ENCODE assay signal across 16 cellular contexts in genomic region chr2:202642567-202642966, GRCh38. TPM values are rescaled to one million over a fixed set of nuclear protein-coding genes. Genes with fewer than 3 reads are reported as not detected.
DNase-seq lines count a peak whose midpoint lies in the region; ATAC-seq and TF ChIP-seq lines count a peak whose summit lies in the region.
"Had no signal": no experiment of that assay in that cellular context is flagged by ENCODE, and none has a peak within 500 bp of the region (broad histone marks: within the 10 kb centered on the region; RNA-seq: fewer than 3 reads in every experiment).

No MANE protein-coding gene starts in this region.

- no peak for TF ChIP-seq CTCF in DND-41 (IDR thresholded peaks at IDR 0.05; ENCODE audit: borderline replicate concordance, extremely low read depth, low read length, poor library complexity, severe bottlenecking)
- no peak for TF ChIP-seq CTCF in spleen (IDR thresholded peaks at IDR 0.05 in 8 of 11, conservative IDR thresholded peaks at IDR 0.05 in 3 of 11)

- no peaks in the 10 kb centered on the region for H3K36me3 ChIP-seq in DND-41 (ENCODE audit: insufficient read depth, low read length)
- no peaks in the 10 kb centered on the region for H3K36me3 ChIP-seq in effector memory CD4-positive, alpha-beta T cell (ENCODE audit: control insufficient read depth, insufficient read depth, low read length)
- H3K36me3 ChIP-seq in spleen: no peaks in the 10 kb centered on the region
- H3K36me3 ChIP-seq: left lung, prostate gland had no signal

- no peak for DNase-seq in DND-41
- DNase-seq in Jurkat, Clone E6-1 (ENCODE audit: low read depth, low spot score): no peak
- no peak for DNase-seq in effector memory CD4-positive, alpha-beta T cell
- DNase-seq in spleen: no peak
- no peak for DNase-seq in LoVo (ENCODE audit: low spot score)
- no peak for DNase-seq in HUDEP-2 (lab: John Stamatoyannopoulos, UW; ENCODE audit: unreplicated experiment in 76 of 76)
- DNase-seq: C1 segment of cervical spinal cord, foreskin keratinocyte, left lung, NCI-H1092 treated with DMSO at 0.1 percent for 48 hours, NCI-H2171 treated with DMSO at 0.1 percent for 48 hours, SHP77, T-helper 17 cell had no signal

- H3K27ac ChIP-seq in DND-41 (ENCODE audit: low read length): peak overlapping the region; percentile 70
- peak overlapping the region; percentile 41 for H3K27ac ChIP-seq in effector memory CD4-positive, alpha-beta T cell (ENCODE audit: insufficient read depth, low read length, poor library complexity, severe bottlenecking)
- peak overlapping the region; percentile 58 to 98 (median 72) for H3K27ac ChIP-seq in spleen
- H3K27ac ChIP-seq: foreskin keratinocyte, prostate gland had no signal

- H3K9me3 ChIP-seq in DND-41 (ENCODE audit: insufficient read depth, low read length, severe bottlenecking) (no peaks in the 10 kb centered on the region), spleen (no peaks in the 10 kb centered on the region)
- H3K9me3 ChIP-seq in effector memory CD4-positive, alpha-beta T cell (ENCODE audit: control insufficient read depth, low read length): no peaks in the 10 kb centered on the region
- H3K9me3 ChIP-seq: left lung, prostate gland had no signal

- peaks cover 58% of the 10 kb centered on the region for H3K4me1 ChIP-seq in DND-41 (ENCODE audit: insufficient read depth, low read length)
- peaks cover 47% of the 10 kb centered on the region for H3K4me1 ChIP-seq in effector memory CD4-positive, alpha-beta T cell (ENCODE audit: control insufficient read depth, insufficient read depth, low read length, poor library complexity, severe bottlenecking)
- H3K4me1 ChIP-seq in spleen: peaks cover 29 to 98% (median 69%) of the 10 kb centered on the region in 6 donors
- H3K4me1 ChIP-seq: prostate gland had no signal

- no peak for TF ChIP-seq POLR2A in spleen (IDR thresholded peaks at IDR 0.05)

- ATAC-seq in DND-41 (ENCODE audit: insufficient read depth, low read depth): no peak
- ATAC-seq in GM18517 (IDR thresholded peaks at IDR 0.05; ENCODE audit: unreplicated experiment): no peak
- ATAC-seq: foreskin keratinocyte, K562 had no signal

- 31 to 57% (median 42%) methylated on average over 2 of the region's 2 CpGs for WGBS in spleen, 5 donors

- peak overlapping the region; percentile 36 for H3K9ac ChIP-seq in DND-41 (ENCODE audit: low read depth, low read length)

- peak overlapping the region; percentile 38; the same call in 1 of the 2 replicates for H2AFZ ChIP-seq in DND-41 (ENCODE audit: low read depth, low read length)

- peaks cover 8% of the 10 kb centered on the region; the same call in 1 of the 2 replicates for H4K20me1 ChIP-seq in DND-41 (ENCODE audit: insufficient read depth, low read length)

- H3K27me3 ChIP-seq in DND-41 (ENCODE audit: insufficient read depth, low read length, poor library complexity): no peaks in the 10 kb centered on the region
- no peaks in the 10 kb centered on the region for H3K27me3 ChIP-seq in effector memory CD4-positive, alpha-beta T cell (replicated peaks; ENCODE audit: control insufficient read depth, insufficient read depth, low read length, poor library complexity, severe bottlenecking)
- no peaks in the 10 kb centered on the region for H3K27me3 ChIP-seq in spleen (replicated peaks in 1 of 7)
- H3K27me3 ChIP-seq: foreskin keratinocyte, left lung had no signal

- H3K4me2 ChIP-seq in DND-41 (ENCODE audit: insufficient read depth, low read length): peak overlapping the region; percentile 51

- H3K79me2 ChIP-seq in DND-41 (ENCODE audit: insufficient read depth, low read length): peaks cover 94% of the 10 kb centered on the region

- intact Hi-C loops in spleen (cut with DNase I; ENCODE audit: low total_unique reads): no loop called here

- H3K4me3 ChIP-seq in DND-41 (ENCODE audit: low read depth in 1 of 2, low read length in 2 of 2) (peak overlapping the region in 1 of 2 experiments; percentile 30; a peak in 2 of 4 replicates), spleen (peak overlapping the region in 1 of 8 donors; percentile 44)
- H3K4me3 ChIP-seq in Jurkat, Clone E6-1 (ENCODE audit: low read length): peak overlapping the region; percentile 29
- no peak overlapping the region for H3K4me3 ChIP-seq in effector memory CD4-positive, alpha-beta T cell (ENCODE audit: insufficient read depth, low read depth, low read length, poor library complexity, severe bottlenecking)
- H3K4me3 ChIP-seq: K562, left lung, prostate gland had no signal

RNA-seq across cellular contexts. Expression of gene FAM117B, which starts 7.8 kb away (rescaled TPM):
- 5.2 TPM for polyA plus RNA-seq in Jurkat, Clone E6-1 (2012; ENCODE audit: insufficient read depth, insufficient read length)
- 10 to 100 TPM; 10.2 to 28.0 (median 16.8) TPM for total RNA-seq in spleen
- polyA plus RNA-seq in spleen: 1 to 10 TPM; 4.8 to 6.7 (median 5.6) TPM
